ENCODE assay signal across 21 cellular contexts in genomic region chr20:53937330-53937729, GRCh38.
"Had no signal": no experiment of that assay in that cellular context is flagged by ENCODE, and none has a peak within 500 bp of the region (broad histone marks: within the 10 kb centered on the region; RNA-seq: fewer than 3 reads in every experiment).

No MANE protein-coding gene starts in this region.

- DNase-seq: activated CD4-positive, alpha-beta memory T cell treated with anti-CD3 and anti-CD28 coated beads, Interleukin-2, amount 10 ng/mL, durations not matched to agents 7 days and 5 days; activated CD4-positive, alpha-beta T cell treated with anti-CD3 and anti-CD28 coated beads for 36 hours; activated naive CD4-positive, alpha-beta T cell treated with anti-CD3 and anti-CD28 coated beads, Interleukin-2, amount 50 U/mL, for 16 hours; amniotic stem cell; body of pancreas; central memory CD4-positive, alpha-beta T cell; cortex of kidney; effector memory CD8-positive, alpha-beta T cell; foreskin melanocyte; heart left ventricle; mesenchymal stem cell; stimulated activated CD4-positive, alpha-beta T cell treated with anti-CD3 and anti-CD28 coated beads, Interleukin-15, amount 100 ng/mL, for 24 hours; stimulated activated CD4-positive, alpha-beta T cell treated with anti-CD3 and anti-CD28 coated beads, Interleukin-4, amount 100 ng/mL, for 24 hours; stimulated activated naive CD8-positive, alpha-beta T cell treated with anti-CD3 and anti-CD28 coated beads, Interleukin-15, amount 100 ng/mL, for 72 hours; T1000 had no signal

- H3K4me3 ChIP-seq: body of pancreas, heart left ventricle, thoracic aorta had no signal

- H3K9me3 ChIP-seq: body of pancreas, heart left ventricle, thoracic aorta had no signal

- H3K79me2 ChIP-seq: parathyroid adenoma had no signal

- H3K27ac ChIP-seq: body of pancreas, epithelial cell of prostate, heart left ventricle, parathyroid adenoma, thoracic aorta, VCaP had no signal

- H3K36me3 ChIP-seq: heart left ventricle, thoracic aorta had no signal

- FAIRE-seq: islet of Langerhans, urothelium cell line had no signal

- H3K27me3 ChIP-seq: body of pancreas, heart left ventricle had no signal

- H2AFZ ChIP-seq: parathyroid adenoma had no signal

- H3K9ac ChIP-seq: parathyroid adenoma had no signal

- ATAC-seq: activated CD4-positive, alpha-beta T cell treated with anti-CD3 and anti-CD28 coated beads for 36 hours; body of pancreas; effector memory CD8-positive, alpha-beta T cell; heart left ventricle; stimulated activated naive CD8-positive, alpha-beta T cell treated with anti-CD3 and anti-CD28 coated beads, Interleukin-15, amount 100 ng/mL, for 72 hours had no signal
